In the genomic region with DNA sequence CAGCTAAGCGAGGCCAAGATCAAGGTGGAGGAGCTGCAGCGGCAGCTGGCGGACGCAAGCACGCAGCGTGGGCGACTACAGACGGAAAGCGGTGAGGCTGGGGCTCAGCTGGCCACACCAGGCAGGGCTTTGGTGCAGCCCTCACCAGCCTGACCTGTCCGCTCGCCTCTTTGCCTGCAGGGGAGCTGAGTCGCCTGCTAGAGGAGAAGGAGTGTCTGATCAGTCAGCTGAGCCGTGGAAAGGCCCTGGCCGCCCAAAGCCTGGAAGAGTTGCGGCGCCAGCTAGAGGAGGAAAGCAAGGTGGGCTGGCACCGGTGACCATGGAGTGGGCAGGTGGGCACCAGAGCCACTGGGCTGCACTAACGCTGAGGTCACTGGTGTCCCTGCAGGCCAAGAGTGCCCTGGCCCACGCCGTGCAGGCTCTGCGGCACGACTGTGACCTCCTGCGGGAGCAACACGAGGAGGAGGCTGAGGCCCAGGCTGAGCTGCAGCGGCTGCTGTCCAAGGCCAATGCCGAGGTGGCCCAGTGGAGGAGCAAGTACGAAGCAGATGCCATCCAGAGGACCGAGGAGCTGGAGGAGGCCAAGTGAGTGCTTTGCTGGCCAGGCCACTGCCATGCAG, we compare ENCODE assay signal across 22 cellular contexts. TPM values are rescaled to one million over a fixed set of nuclear protein-coding genes. Genes with fewer than 3 reads are reported as not detected.
DNase-seq lines count a peak whose midpoint lies in the region; FAIRE-seq and TF ChIP-seq lines count a peak whose summit lies in the region.
"Had no signal": no experiment of that assay in that cellular context is flagged by ENCODE, and none has a peak within 500 bp of the region (broad histone marks: within the 10 kb centered on the region; RNA-seq: fewer than 3 reads in every experiment).

No MANE protein-coding gene starts in this region.

- H3K27me3 ChIP-seq in BE2C (no peaks in the 10 kb centered on the region), H7 (ENCODE audit: control insufficient read depth, insufficient read depth, low read length) (no peaks in the 10 kb centered on the region), keratinocyte (ENCODE audit: control insufficient read depth, extremely low read depth, insufficient read depth, low read length) (no peaks in the 10 kb centered on the region)
- H3K27me3 ChIP-seq: Peyer's patch had no signal

- intact Hi-C loops in head of caudate nucleus (cut with DNase I), result no loop called here

- TF ChIP-seq CTCF in BE2C (IDR thresholded peaks at IDR 0.05; ENCODE audit: low read depth, low read length) (peak; percentile 17; the same call in 1 of the 2 replicates), astrocyte of the cerebellum (IDR thresholded peaks at IDR 0.05; ENCODE audit: low read depth, low read length, missing control alignments) (peak; percentile 8), keratinocyte (optimal IDR thresholded peaks at IDR 0.05 in 1 of 3, IDR thresholded peaks at IDR 0.05 in 1 of 3, conservative IDR thresholded peaks at IDR 0.05 in 1 of 3; ENCODE audit: extremely low read depth in 1 of 3, insufficient read depth in 2 of 3, low read length in 3 of 3) (peak in 2 of 3 experiments; percentile 5 to 21)

- CTCF ChIA-PET in HEK293T (lab: Yijun Ruan, JAX), result no interaction called here

- H3K9me3 ChIP-seq in BE2C (no peaks in the 10 kb centered on the region), keratinocyte (ENCODE audit: control insufficient read depth, low read depth, low read length) (no peaks in the 10 kb centered on the region)
- H3K9me3 ChIP-seq: Peyer's patch had no signal

- no peaks in the 10 kb centered on the region for H4K20me1 ChIP-seq in keratinocyte (ENCODE audit: control insufficient read depth, extremely low read depth, insufficient read depth, low read length)

- no peaks in the 10 kb centered on the region for H3K79me2 ChIP-seq in keratinocyte (ENCODE audit: control insufficient read depth, insufficient read depth, low read length)

- no peak overlapping the region for H3K9ac ChIP-seq in keratinocyte (ENCODE audit: control insufficient read depth, extremely low read depth, insufficient read depth, low read length)

- no peak overlapping the region for H3K27ac ChIP-seq in keratinocyte (ENCODE audit: control insufficient read depth, insufficient read depth, low read length)
- H3K27ac ChIP-seq: Peyer's patch, VCaP had no signal

- dilution Hi-C loops in keratinocyte (cut with MboI; ENCODE audit: extremely low pct_ligation_motif_present, low sequenced_read_pairs), result no loop called here

- H3K36me3 ChIP-seq in BE2C, result peaks cover 34% of the 10 kb centered on the region
- peaks cover 29% of the 10 kb centered on the region for H3K36me3 ChIP-seq in H7 (replicated peaks; ENCODE audit: control insufficient read depth, insufficient read depth, low read length)
- peaks cover 19 to 40% of the 10 kb centered on the region in 2 experiments for H3K36me3 ChIP-seq in keratinocyte (ENCODE audit: control insufficient read depth in 2 of 2, extremely low read depth in 1 of 2, insufficient read depth in 2 of 2, low read length in 2 of 2)

- in situ Hi-C loops in astrocyte of the cerebellum (cut with HindIII; ENCODE audit: low sequenced_read_pairs), result no loop called here

- no peak for FAIRE-seq in keratinocyte (lab: Jason Lieb, UNC)
- FAIRE-seq: G401.6, GM12892 had no signal

- DNase-seq in BE2C (no peak), H7 (peak; percentile 86), astrocyte of the cerebellum (ENCODE audit: low read depth) (no peak), keratinocyte (ENCODE audit: low read depth, low spot score) (no peak), DMS153 treated with DMSO at 0.1 percent for 48 hours (lab: John Stamatoyannopoulos, UW; ENCODE audit: unreplicated experiment) (no peak), head of caudate nucleus (no peak), dermis blood vessel endothelial cell (no peak), HEK293T (ENCODE audit: extremely low spot score) (no peak)
- DNase-seq: activated CD8-positive, alpha-beta T cell treated with anti-CD3 and anti-CD28 coated beads, Interleukin-2, amount 10 ng/mL, durations not matched to agents 7 days and 5 days; activated T-cell treated with anti-CD3 and anti-CD28 coated beads, Interleukin-2, amount 50 U/mL, for 72 hours; cerebellar nuclear complex; GOT3; Karpas-422; NCI-H1417 treated with DMSO at 0.1 percent for 48 hours; NCI-H2171 treated with DMSO at 0.1 percent for 48 hours; NCI-H82; Peyer's patch; T-cell had no signal

- no peaks in the 10 kb centered on the region for H3K9me1 ChIP-seq in keratinocyte (ENCODE audit: control insufficient read depth, extremely low read depth, insufficient read depth, low read length)

- H3K4me2 ChIP-seq in keratinocyte (ENCODE audit: control insufficient read depth, extremely low read depth, insufficient read depth, low read depth, low read length), result no peak overlapping the region

- H2AFZ ChIP-seq in keratinocyte (ENCODE audit: control insufficient read depth, low read length), result no peak overlapping the region

- H3K4me3 ChIP-seq in BE2C (ENCODE audit: low read depth, low read length) (no peak overlapping the region), H7 (ENCODE audit: insufficient read depth, low read depth, low read length) (no peak overlapping the region), astrocyte of the cerebellum (ENCODE audit: low read depth, low read length) (no peak overlapping the region), keratinocyte (ENCODE audit: control insufficient read depth in 2 of 3, extremely low read depth in 1 of 3, insufficient read depth in 2 of 3, low read depth in 1 of 3, low read length in 3 of 3) (no peak overlapping the region)
- H3K4me3 ChIP-seq: lung, Peyer's patch had no signal

- H3K4me1 ChIP-seq in BE2C, result peaks cover 4% of the 10 kb centered on the region; the same call in 1 of the 2 replicates
- no peaks in the 10 kb centered on the region for H3K4me1 ChIP-seq in keratinocyte (ENCODE audit: control insufficient read depth, extremely low read depth, insufficient read depth, low read length)

- POLR2A ChIA-PET in HEK293T (lab: Yijun Ruan, JAX), result no interaction called here

TF ChIP-seq in HEK293T, 16 proteins besides CTCF, POLR2A, EP300 and RAD21:
- TF ChIP-seq, protein P1, sequence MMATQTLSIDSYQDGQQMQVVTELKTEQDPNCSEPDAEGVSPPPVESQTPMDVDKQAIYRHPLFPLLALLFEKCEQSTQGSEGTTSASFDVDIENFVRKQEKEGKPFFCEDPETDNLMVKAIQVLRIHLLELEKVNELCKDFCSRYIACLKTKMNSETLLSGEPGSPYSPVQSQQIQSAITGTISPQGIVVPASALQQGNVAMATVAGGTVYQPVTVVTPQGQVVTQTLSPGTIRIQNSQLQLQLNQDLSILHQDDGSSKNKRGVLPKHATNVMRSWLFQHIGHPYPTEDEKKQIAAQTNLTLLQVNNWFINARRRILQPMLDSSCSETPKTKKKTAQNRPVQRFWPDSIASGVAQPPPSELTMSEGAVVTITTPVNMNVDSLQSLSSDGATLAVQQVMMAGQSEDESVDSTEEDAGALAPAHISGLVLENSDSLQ (IDR thresholded peaks at IDR 0.05), result no peak
- TF ChIP-seq NFRKB (IDR thresholded peaks at IDR 0.05) (no peak), L3MBTL2 (conservative IDR thresholded peaks at IDR 0.05) (no peak), LEF1 (IDR thresholded peaks at IDR 0.05; ENCODE audit: borderline replicate concordance) (no peak), BHLHE40 (IDR thresholded peaks at IDR 0.05; ENCODE audit: borderline replicate concordance) (no peak), FOXA1 (IDR thresholded peaks at IDR 0.05) (no peak), FOXK2 (IDR thresholded peaks at IDR 0.05) (no peak), FOXM1 (IDR thresholded peaks at IDR 0.05; ENCODE audit: borderline replicate concordance) (no peak), HDGF (IDR thresholded peaks at IDR 0.05; ENCODE audit: borderline replicate concordance) (no peak), TARDBP (IDR thresholded peaks at IDR 0.05) (no peak), ELF4 (IDR thresholded peaks at IDR 0.05) (no peak), SP1 (IDR thresholded peaks at IDR 0.05) (no peak), ZNF384 (IDR thresholded peaks at IDR 0.05) (no peak), SUZ12 (IDR thresholded peaks at IDR 0.05) (no peak), CTBP1 (IDR thresholded peaks at IDR 0.05; ENCODE audit: borderline replicate concordance) (no peak), ARNT (IDR thresholded peaks at IDR 0.05) (no peak)
TF ChIP-seq in HEK293T: peak in this region for 0.

RNA-seq across cellular contexts. Expression of gene MYH7B, which starts 42.8 kb away (rescaled TPM):
- 4.6 TPM for polyA plus RNA-seq in BE2C (2012; ENCODE audit: insufficient read depth, insufficient read length, low read depth)
- 0.10 and 0.18 TPM in 2 replicates for total RNA-seq in H7 (2014; rRNA removed; shearing (Covaris generic))
- 0.01 TPM in 2 of 3 replicates, not detected in the other for polyA plus RNA-seq in keratinocyte
- polyA plus RNA-seq in keratinocyte (2011; ENCODE audit: low read depth), result 0.04 TPM
- polyA plus RNA-seq in keratinocyte (2011; cell fraction: cytosol; rRNA removed), result not detected in 2 replicates
- polyA plus RNA-seq in keratinocyte (2011; cell fraction: nucleus; rRNA removed), result 0.01 and 0.04 TPM in 2 replicates
- polyA plus RNA-seq in keratinocyte (2012; ENCODE audit: low replicate concordance), result 0.47 TPM in 1 of 2 replicates, not detected in the other
- 0.07 to 0.16 TPM in 2 of 3 replicates, not detected in the other for polyA minus RNA-seq in keratinocyte
- not detected for polyA minus RNA-seq in keratinocyte (2011; cell fraction: cytosol; rRNA and poly(A)+ RNA removed)
- not detected in 2 replicates for polyA minus RNA-seq in keratinocyte (2011; cell fraction: nucleus; rRNA and poly(A)+ RNA removed)
- under 0.01 and 0.17 TPM in 2 replicates for total RNA-seq in dermis blood vessel endothelial cell

RNA-seq across cellular contexts. Expression of gene GSS, which starts 42.8 kb away (rescaled TPM):
- 86.1 TPM for polyA plus RNA-seq in BE2C (2012; ENCODE audit: insufficient read depth, insufficient read length, low read depth)
- total RNA-seq in H7 (2014; rRNA removed; shearing (Covaris generic)), result 72.2 and 75.2 TPM in 2 replicates
- 101 to 112 TPM (median 101 TPM) in 3 replicates for polyA plus RNA-seq in keratinocyte
- 45.3 TPM for polyA plus RNA-seq in keratinocyte (2011; ENCODE audit: low read depth)
- 72.4 and 83.5 TPM in 2 replicates for polyA plus RNA-seq in keratinocyte (2011; cell fraction: cytosol; rRNA removed)
- polyA plus RNA-seq in keratinocyte (2011; cell fraction: nucleus; rRNA removed), result 202 and 228 TPM in 2 replicates
- polyA plus RNA-seq in keratinocyte (2012; ENCODE audit: low replicate concordance), result 63.4 and 75.6 TPM in 2 replicates
- polyA minus RNA-seq in keratinocyte, result 70.1 to 79.0 TPM (median 75.7 TPM) in 3 replicates
- 35.9 TPM for polyA minus RNA-seq in keratinocyte (2011; cell fraction: cytosol; rRNA and poly(A)+ RNA removed)
- 34.3 and 51.7 TPM in 2 replicates for polyA minus RNA-seq in keratinocyte (2011; cell fraction: nucleus; rRNA and poly(A)+ RNA removed)
- 73.7 and 88.7 TPM in 2 replicates for total RNA-seq in dermis blood vessel endothelial cell
